25 cellular contexts compared by ENCODE assay signal in the genomic region with DNA sequence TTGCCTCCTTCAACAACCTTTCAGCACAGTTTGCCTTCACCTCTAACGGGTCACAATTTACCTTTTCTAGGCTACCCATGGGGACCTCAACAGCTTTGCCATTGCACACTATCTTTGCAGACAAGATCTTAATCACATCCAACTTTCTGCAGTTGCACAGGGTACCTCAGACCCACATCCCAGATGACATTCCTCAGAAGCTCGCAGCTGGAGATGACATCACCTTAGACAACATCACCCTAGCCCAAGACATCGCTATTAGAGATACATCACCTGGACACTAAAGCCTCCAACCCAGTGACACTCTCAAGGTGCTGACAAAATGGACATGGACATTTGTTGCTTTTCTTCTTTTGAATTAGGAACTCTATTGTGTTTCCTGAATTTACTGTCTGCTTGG. TPM values are rescaled to one million over a fixed set of nuclear protein-coding genes. Genes with fewer than 3 reads are reported as not detected.
DNase-seq lines count a peak whose midpoint lies in the region; ATAC-seq, FAIRE-seq and TF ChIP-seq lines count a peak whose summit lies in the region.
"Had no signal": no experiment of that assay in that cellular context is flagged by ENCODE, and none has a peak within 500 bp of the region (broad histone marks: within the 10 kb centered on the region; RNA-seq: fewer than 3 reads in every experiment).

No MANE protein-coding gene starts in this region.

- H2BK12ac ChIP-seq in trophoblast cell (ENCODE audit: low read length) = no peak overlapping the region

- no peak overlapping the region for H2BK5ac ChIP-seq in trophoblast cell (ENCODE audit: low read depth, low read length, poor library complexity)

- TF ChIP-seq CTCF in bronchial epithelial cell (IDR thresholded peaks at IDR 0.05; ENCODE audit: insufficient read depth, low read length, severe bottlenecking) (no peak), coronary artery (IDR thresholded peaks at IDR 0.05) (no peak), stomach (IDR thresholded peaks at IDR 0.05) (no peak)

- no peak overlapping the region for H2AFZ ChIP-seq in trophoblast cell (ENCODE audit: insufficient read depth, low read length, poor library complexity)

- peak; percentile 43 for FAIRE-seq in bronchial epithelial cell (lab: Jason Lieb, UNC)
- FAIRE-seq: A204.1, GM12878, GM12892, GM18507 had no signal

- WGBS in trophoblast cell (ENCODE audit: extremely low coverage, insufficient coverage, insufficient read length) = no CpG with 5 or more reads among the region's 3 CpGs
- WGBS in stomach, 5 donors = 87 to 94% (median 93%) methylated on average over 3 of the region's 3 CpGs

- H3K27me3 ChIP-seq in bronchial epithelial cell (ENCODE audit: control insufficient read depth, insufficient read depth, low read length) (no peaks in the 10 kb centered on the region), trophoblast cell (ENCODE audit: insufficient read depth, low read length) (no peaks in the 10 kb centered on the region), stomach (no peaks in the 10 kb centered on the region)
- H3K27me3 ChIP-seq: BE2C, BLaER1 had no signal

- no peak overlapping the region for H4K8ac ChIP-seq in trophoblast cell (ENCODE audit: low read depth, low read length)

- no peak overlapping the region for H3K4ac ChIP-seq in trophoblast cell (ENCODE audit: low read depth, low read length)

- H3K18ac ChIP-seq in trophoblast cell (ENCODE audit: low read length) = no peak overlapping the region

- H3K9me3 ChIP-seq in trophoblast cell (ENCODE audit: insufficient read depth, low read depth, low read length) (no peaks in the 10 kb centered on the region), stomach (no peaks in the 10 kb centered on the region)
- H3K9me3 ChIP-seq: BE2C had no signal

- TF ChIP-seq EP300 in stomach (IDR thresholded peaks at IDR 0.05) = no peak

- H3K27ac ChIP-seq in coronary artery (no peak overlapping the region), trophoblast cell (ENCODE audit: low read depth, low read length) (no peak overlapping the region), stomach (no peak overlapping the region)
- H3K27ac ChIP-seq: BLaER1 had no signal

- H3K4me3 ChIP-seq in bronchial epithelial cell (ENCODE audit: low read depth, low read length) (no peak overlapping the region), coronary artery (no peak overlapping the region), trophoblast cell (ENCODE audit: low read depth, low read length) (no peak overlapping the region), stomach (no peak overlapping the region)
- H3K4me3 ChIP-seq: BLaER1, GM12878 had no signal

- no peaks in the 10 kb centered on the region for H3K79me2 ChIP-seq in trophoblast cell (ENCODE audit: control insufficient read depth, insufficient read depth, low read length, poor library complexity)

- H3K4me2 ChIP-seq in trophoblast cell (ENCODE audit: low read length) = no peak overlapping the region
- H3K4me2 ChIP-seq: BLaER1 had no signal

- H3K4me1 ChIP-seq in trophoblast cell (ENCODE audit: control insufficient read depth in 1 of 2, insufficient read depth in 2 of 2, low read length in 2 of 2) (no peaks in the 10 kb centered on the region), stomach (no peaks in the 10 kb centered on the region)
- H3K4me1 ChIP-seq: BE2C, BLaER1 had no signal

- no peak overlapping the region for H2BK120ac ChIP-seq in trophoblast cell (ENCODE audit: insufficient read depth, low read length, poor library complexity)

- no peak for TF ChIP-seq POLR2A in stomach (IDR thresholded peaks at IDR 0.05)

- no peak overlapping the region for H3K9ac ChIP-seq in trophoblast cell (ENCODE audit: low read length)
- H3K9ac ChIP-seq: BLaER1 had no signal

- H4K12ac ChIP-seq in trophoblast cell (ENCODE audit: low read depth, low read length) = no peak overlapping the region

- no peaks in the 10 kb centered on the region for H3K79me1 ChIP-seq in trophoblast cell (ENCODE audit: low read length)

- no peak overlapping the region for H4K91ac ChIP-seq in trophoblast cell (ENCODE audit: low read depth, low read length)

- intact Hi-C loops in stomach (cut with DNase I; ENCODE audit: low total_unique reads) = no loop called here

- H3K23ac ChIP-seq in trophoblast cell (ENCODE audit: low read length) = no peak overlapping the region

- no peak overlapping the region for H3K14ac ChIP-seq in trophoblast cell (ENCODE audit: low read length)

- no peak for DNase-seq in bronchial epithelial cell (ENCODE audit: low read depth)
- DNase-seq in coronary artery (ENCODE audit: low spot score) = peak; percentile 56
- peak; percentile 73 to 86 for DNase-seq in trophoblast cell
- no peak for DNase-seq in stomach
- DNase-seq: 8988T; ACHN; BE2C; C1 segment of cervical spinal cord; CD4-positive, alpha-beta memory T cell; CD4-positive, CD25-positive, alpha-beta regulatory T cell; CD8-positive, alpha-beta memory T cell; COR-L47; DMS 273 treated with DMSO at 0.1 percent for 48 hours; DMS153; DMS53; DMS79; DND-41; EL; GDM1 had no signal

- H3K36me3 ChIP-seq in bronchial epithelial cell (ENCODE audit: control insufficient read depth, insufficient read depth, low read length) = no peaks in the 10 kb centered on the region
- no peaks in the 10 kb centered on the region for H3K36me3 ChIP-seq in trophoblast cell (ENCODE audit: control insufficient read depth in 1 of 2, insufficient read depth in 2 of 2, low read length in 2 of 2)
- peaks cover 0 to 6% (median 0%) of the 10 kb centered on the region in 4 donors for H3K36me3 ChIP-seq in stomach
- H3K36me3 ChIP-seq: BE2C, BLaER1 had no signal

- no peak overlapping the region for H2AK5ac ChIP-seq in trophoblast cell (ENCODE audit: low read length)

- no peak for ATAC-seq in GM21367 (IDR thresholded peaks at IDR 0.05; ENCODE audit: unreplicated experiment)
- ATAC-seq: GM12878 had no signal

RNA-seq across cellular contexts. Expression of a gene that starts 38.6 kb away (rescaled TPM):
- total RNA-seq in bronchial epithelial cell (7.7 and 10.3 TPM in 2 replicates), stomach (1 to 10 TPM in 3 of 5 donors, not detected in 2; 3.3 to 5.3 (median 4.5) TPM)
- polyA plus RNA-seq in trophoblast cell (2013) = 7.8 and 8.0 TPM in 2 replicates
- 1 to 10 TPM; 4.2 to 7.3 (median 6.0) TPM for polyA plus RNA-seq in stomach

RNA-seq across cellular contexts. Expression of a gene that starts 42.7 kb away (rescaled TPM):
- total RNA-seq in bronchial epithelial cell = 1.8 and 1.9 TPM in 2 replicates
- polyA plus RNA-seq in trophoblast cell (2013) = 0.40 and 0.41 TPM in 2 replicates
- total RNA-seq in stomach = 1 to 10 TPM in 1 of 5 donors, under 1 TPM in 2, not detected in 2; 0.29 to 1.3 (median 0.45) TPM
- polyA plus RNA-seq in stomach = under 1 TPM; 0.12 to 0.78 (median 0.76) TPM
- total RNA-seq: CD4-positive, alpha-beta memory T cell; CD8-positive, alpha-beta memory T cell had no signal
- polyA plus RNA-seq: CD4-positive, alpha-beta memory T cell; CD4-positive, CD25-positive, alpha-beta regulatory T cell; CD8-positive, alpha-beta memory T cell had no signal

Comparison
In these comparisons a context has a peak if more than half of its experiments do, and no peak if none do; other contexts are left out.
1. DNase-seq: peak in coronary artery (single experiment) and trophoblast cell (2 of 2); none in bronchial epithelial cell (single experiment) and stomach (single experiment).